8 cellular contexts compared by ENCODE assay signal in genomic region chr9:34985311-34985899, GRCh38. TPM values are rescaled to one million over a fixed set of nuclear protein-coding genes. Genes with fewer than 3 reads are reported as not detected.
DNase-seq lines count a peak whose midpoint lies in the region; ATAC-seq and TF ChIP-seq lines count a peak whose summit lies in the region.

No MANE protein-coding gene starts in this region.

- H3K4me1 Mint-ChIP-seq in osteocyte (ENCODE audit: unreplicated experiment) = peaks cover 10% of the 10 kb centered on the region

- no peak overlapping the region for H3K4me3 Mint-ChIP-seq in osteocyte (ENCODE audit: unreplicated experiment)

- peak; percentile 41 to 50 for DNase-seq in AML-193 (lab: John Stamatoyannopoulos, UW)
- peak; percentile 45 for DNase-seq in NCI-H460 (ENCODE audit: extremely low read depth, low read depth)
- peak; percentile 60 for DNase-seq in activated CD8-positive, alpha-beta memory T cell treated with anti-CD3 and anti-CD28 coated beads, Interleukin-2, amount 50 U/mL, for 4 hours
- DNase-seq in epithelial cell of proximal tubule (ENCODE audit: low read depth) = no peak
- no peak for DNase-seq in osteocyte (ENCODE audit: extremely low spot score, unreplicated experiment)

- H3K9me3 Mint-ChIP-seq in osteocyte (ENCODE audit: unreplicated experiment) = no peaks in the 10 kb centered on the region

- H3K4me3 ChIP-seq in epithelial cell of proximal tubule (ENCODE audit: low read depth, low read length) = no peak overlapping the region

- no peaks in the 10 kb centered on the region for H3K36me3 Mint-ChIP-seq in osteocyte (ENCODE audit: unreplicated experiment)

- H3K27ac Mint-ChIP-seq in osteocyte (ENCODE audit: unreplicated experiment) = no peak overlapping the region

- TF ChIP-seq POLR2A in GM18505 (IDR thresholded peaks at IDR 0.05; ENCODE audit: borderline replicate concordance, extremely low read depth, insufficient read depth, insufficient read length) = no peak

- peaks cover 3% of the 10 kb centered on the region for H3K27me3 Mint-ChIP-seq in osteocyte (ENCODE audit: unreplicated experiment)

- no peak for ATAC-seq in GM18870 (IDR thresholded peaks at IDR 0.05; ENCODE audit: unreplicated experiment)
- no peak for ATAC-seq in GM18505 (IDR thresholded peaks at IDR 0.05; ENCODE audit: unreplicated experiment)

- TF ChIP-seq CTCF in GM12874 (IDR thresholded peaks at IDR 0.05; ENCODE audit: insufficient read depth, low read depth, low read length) (peak; percentile 81), epithelial cell of proximal tubule (conservative IDR thresholded peaks at IDR 0.05; ENCODE audit: low read depth, low read length) (peak; percentile 91), osteocyte (IDR thresholded peaks at IDR 0.05) (peak; percentile 76)

RNA-seq across cellular contexts. Expression of gene DNAJB5, which starts 4.1 kb away (rescaled TPM):
- 0.17 and 0.27 TPM in 2 replicates for total RNA-seq in NCI-H460 (2014; rRNA removed; shearing (Covaris generic))
- 0.04 and 0.81 TPM in 2 replicates for polyA plus RNA-seq in NCI-H460 (2014; cell fraction: nucleus; rRNA removed)
- total RNA-seq in epithelial cell of proximal tubule = 11.1 and 20.2 TPM in 2 replicates
- 6.8 TPM in 2 replicates for total RNA-seq in osteocyte

RNA-seq across cellular contexts. Expression of gene PHF24, which starts 27.3 kb away (rescaled TPM):
- total RNA-seq in NCI-H460 (2014; rRNA removed; shearing (Covaris generic)) = not detected in 2 replicates
- polyA plus RNA-seq in NCI-H460 (2014; cell fraction: nucleus; rRNA removed) = not detected in 2 replicates
- total RNA-seq in epithelial cell of proximal tubule (0.12 TPM in 1 of 2 replicates, not detected in the other), osteocyte (not detected in 2 replicates)

Comparison
In these comparisons a context has a peak if more than half of its experiments do, and no peak if none do; other contexts are left out.
1. DNase-seq: peak in AML-193 (2 of 2), NCI-H460 (single experiment) and activated CD8-positive, alpha-beta memory T cell treated with anti-CD3 and anti-CD28 coated beads, Interleukin-2, amount 50 U/mL, for 4 hours (single experiment); none in epithelial cell of proximal tubule (single experiment) and osteocyte (single experiment).
2. Peak in every context shown above with its lines, with median percentiles within 50 percentile points of each other: CTCF ChIP-seq.